ENCODE assay signal across 11 cellular contexts in genomic region chr7:33986951-33987948, GRCh38.
DNase-seq lines count a peak whose midpoint lies in the region; ATAC-seq and TF ChIP-seq lines count a peak whose summit lies in the region.
"Had no signal": no experiment of that assay in that cellular context is flagged by ENCODE, and none has a peak within 500 bp of the region (broad histone marks: within the 10 kb centered on the region; RNA-seq: fewer than 3 reads in every experiment).

No MANE protein-coding gene starts in this region.

- CTCF ChIA-PET in HEK293 (lab: Yijun Ruan, JAX) (interaction anchor here (0.6 to 1.2 kb wide), 3 partner anchors 55 to 511 kb away, joined by 3 to 5 read pairs (median 5); no protein-coding TSS in a partner anchor), SK-N-SH (lab: Yijun Ruan, JAX) (no interaction called here)

- no peaks in the 10 kb centered on the region; the same call in 1 of the 2 replicates for H4K20me1 ChIP-seq in SK-N-SH (ENCODE audit: insufficient read depth)

- no peak for TF ChIP-seq RAD21 in SK-N-SH (IDR thresholded peaks at IDR 0.05; ENCODE audit: low read length)

- H3K4me3 ChIP-seq in HEK293 (ENCODE audit: low read depth, low read length) = no peak overlapping the region
- H3K4me3 ChIP-seq in SK-N-SH (ENCODE audit: low read depth in 2 of 2, low read length in 1 of 2) = peak overlapping the region in 1 of 2 experiments; percentile 40; a peak in 2 of 4 replicates
- H3K4me3 ChIP-seq in stomach = no peak overlapping the region

- no peaks in the 10 kb centered on the region for H3K36me3 ChIP-seq in HEK293 (ENCODE audit: control insufficient read depth in 2 of 2, insufficient read depth in 1 of 2, low read length in 2 of 2)
- H3K36me3 ChIP-seq in SK-N-SH (replicated peaks in 1 of 2; ENCODE audit: control insufficient read depth in 1 of 2, insufficient read depth in 2 of 2, low read length in 1 of 2) = no peaks in the 10 kb centered on the region
- no peaks in the 10 kb centered on the region for H3K36me3 ChIP-seq in stomach

- H2AFZ ChIP-seq in SK-N-SH (ENCODE audit: low read depth) = peak overlapping the region; percentile 65

- POLR2A ChIA-PET in HEK293 (lab: Yijun Ruan, JAX) = no interaction called here
- POLR2A ChIA-PET in SK-N-SH (lab: Yijun Ruan, JAX) = no interaction called here

- intact Hi-C loops in stomach (cut with DNase I; ENCODE audit: low total_unique reads) = no loop called here

- no peak for ATAC-seq in HG02610 (IDR thresholded peaks at IDR 0.05; ENCODE audit: unreplicated experiment)
- no peak for ATAC-seq in GM18498 (IDR thresholded peaks at IDR 0.05; ENCODE audit: unreplicated experiment)

- H3K9me2 ChIP-seq in SK-N-SH = no peaks in the 10 kb centered on the region

- DNase-seq in SK-N-SH = no peak
- DNase-seq in foreskin melanocyte = peak; percentile 79
- DNase-seq in stomach = no peak
- DNase-seq in D341Med (ENCODE audit: low spot score) = no peak
- DNase-seq in NCI-H1048 (lab: John Stamatoyannopoulos, UW) = no peak
- DNase-seq: activated naive CD4-positive, alpha-beta T cell; NCI-H2107; substantia nigra had no signal

- no peaks in the 10 kb centered on the region for H3K79me2 ChIP-seq in SK-N-SH (ENCODE audit: insufficient read depth)

- H3K4me1 ChIP-seq in HEK293 (ENCODE audit: control insufficient read depth, insufficient read depth, low read length) = no peaks in the 10 kb centered on the region
- peaks cover 0 to 29% of the 10 kb centered on the region in 2 experiments; a peak in 3 of 4 replicates for H3K4me1 ChIP-seq in SK-N-SH (ENCODE audit: control insufficient read depth in 1 of 2, insufficient read depth in 2 of 2, low read depth in 1 of 2, low read length in 1 of 2)
- no peaks in the 10 kb centered on the region for H3K4me1 ChIP-seq in stomach

- WGBS in SK-N-SH (ENCODE audit: low lambda C conversion rate) = 3% methylated on average over 9 of the region's 9 CpGs
- WGBS in stomach, 5 donors = 69 to 72% (median 70%) methylated on average over 9 of the region's 9 CpGs

- H3K27ac ChIP-seq in HEK293 (ENCODE audit: extremely low read depth, low read depth, low read length) = no peak overlapping the region
- H3K27ac ChIP-seq in SK-N-SH (ENCODE audit: low read depth in 2 of 2, low read length in 1 of 2) = peak overlapping the region; percentile 70 to 98; a peak in 3 of 4 replicates
- H3K27ac ChIP-seq in stomach = peak overlapping the region in 4 of 5 donors; percentile 5 to 56 (median 48)

- H3K9me3 ChIP-seq in HEK293 (ENCODE audit: control insufficient read depth, insufficient read depth, low read depth, low read length) (no peaks in the 10 kb centered on the region), SK-N-SH (no peaks in the 10 kb centered on the region), stomach (no peaks in the 10 kb centered on the region)

- TF ChIP-seq POLR2A in stomach (IDR thresholded peaks at IDR 0.05) = no peak

- peak overlapping the region; percentile 63 for H3K4me2 ChIP-seq in SK-N-SH

- peaks cover 38% of the 10 kb centered on the region for H3F3A ChIP-seq in SK-N-SH (replicated peaks; ENCODE audit: insufficient read depth)

- TF ChIP-seq EP300 in SK-N-SH (IDR thresholded peaks at IDR 0.05; ENCODE audit: borderline replicate concordance in 1 of 2, low read depth in 1 of 2, low read length in 1 of 2) (peak; percentile 5 to 95; a peak in 2 of 4 replicates), stomach (IDR thresholded peaks at IDR 0.05) (no peak)

- TF ChIP-seq CTCF in HEK293 (tag by site-specific recombination; IDR thresholded peaks at IDR 0.05) (no peak), SK-N-SH (IDR thresholded peaks at IDR 0.05) (no peak), stomach (IDR thresholded peaks at IDR 0.05) (no peak)

- peak overlapping the region; percentile 66 for H3K9ac ChIP-seq in SK-N-SH

- H3K27me3 ChIP-seq in SK-N-SH (ENCODE audit: insufficient read depth) = no peaks in the 10 kb centered on the region
- no peaks in the 10 kb centered on the region for H3K27me3 ChIP-seq in stomach

TF ChIP-seq in HEK293, 187 proteins besides CTCF, POLR2A, EP300 and RAD21:
- TF ChIP-seq ZEB2 (tag by site-specific recombination; IDR thresholded peaks at IDR 0.05) (0 out of 2 replicates have a peak, but pooled peaks have one; percentile 17), ZNF660 (tag by site-specific recombination; IDR thresholded peaks at IDR 0.05) (peak; percentile 60; the same call in 1 of the 2 replicates), SP7 (tag by site-specific recombination; IDR thresholded peaks at IDR 0.05) (0 out of 2 replicates have a peak, but pooled peaks have one; percentile 26), PRDM6 (tag by site-specific recombination; IDR thresholded peaks at IDR 0.05) (no peak), ZNF629 (tag by site-specific recombination; IDR thresholded peaks at IDR 0.05) (peak; percentile 35; the same call in 1 of the 2 replicates), ZNF366 (tag by site-specific recombination; conservative IDR thresholded peaks at IDR 0.05) (peak; percentile 43; the same call in 1 of the 2 replicates), ZBTB17 (tag by site-specific recombination; IDR thresholded peaks at IDR 0.05) (peak; percentile 31; the same call in 1 of the 2 replicates), ZNF394 (tag by site-specific recombination; IDR thresholded peaks at IDR 0.05; ENCODE audit: borderline replicate concordance) (0 out of 2 replicates have a peak, but pooled peaks have one; percentile 12), HOXA7 (CRISPR knock-in tag; IDR thresholded peaks at IDR 0.05; ENCODE audit: borderline replicate concordance) (no peak)
TF ChIP-seq in HEK293: peak in this region for 7.

TF ChIP-seq in SK-N-SH, 30 proteins besides CTCF, POLR2A, EP300 and RAD21 (continues in another document):
- TF ChIP-seq ZBTB33 (IDR thresholded peaks at IDR 0.05; ENCODE audit: borderline replicate concordance, low read depth) (no peak; the same call in none of the 2 replicates), FOXJ3 (CRISPR knock-in tag; IDR thresholded peaks at IDR 0.05) (no peak), SIN3A (IDR thresholded peaks at IDR 0.05; ENCODE audit: borderline replicate concordance, low read depth, low read length) (peak; percentile 71; the same call in 1 of the 2 replicates), POLR2AphosphoS5 (IDR thresholded peaks at IDR 0.05; ENCODE audit: low read depth, low read length) (peak; percentile 91), MAX (IDR thresholded peaks at IDR 0.05; ENCODE audit: low read depth) (peak; percentile 89), RXRA (IDR thresholded peaks at IDR 0.05; ENCODE audit: borderline replicate concordance, low read depth) (0 out of 2 replicates have a peak, but pooled peaks have one; percentile 84), USF1 (IDR thresholded peaks at IDR 0.05; ENCODE audit: borderline replicate concordance, low read depth) (peak; percentile 22; the same call in 1 of the 2 replicates), YY1 (IDR thresholded peaks at IDR 0.05; ENCODE audit: low read depth) (peak; percentile 41; the same call in 1 of the 2 replicates), NRF1 (IDR thresholded peaks at IDR 0.05; ENCODE audit: low read depth, low read length) (no peak), MXI1 (IDR thresholded peaks at IDR 0.05; ENCODE audit: low read depth, low read length) (no peak), GABPA (IDR thresholded peaks at IDR 0.05; ENCODE audit: low read depth) (0 out of 2 replicates have a peak, but pooled peaks have one; percentile 29), FOXM1 (IDR thresholded peaks at IDR 0.05; ENCODE audit: low read depth) (peak; percentile 84), NFIC (IDR thresholded peaks at IDR 0.05; ENCODE audit: borderline replicate concordance) (peak; percentile 86), TAF1 (IDR thresholded peaks at IDR 0.05; ENCODE audit: borderline replicate concordance, low read depth, low read length) (no peak), TCF12 (IDR thresholded peaks at IDR 0.05) (peak; percentile 95), EZH2phosphoT487 (IDR thresholded peaks at IDR 0.05; ENCODE audit: borderline replicate concordance, low read depth) (no peak), RCOR1 (IDR thresholded peaks at IDR 0.05; ENCODE audit: low read length) (no peak), SMC3 (IDR thresholded peaks at IDR 0.05; ENCODE audit: low read depth, low read length) (0 out of 2 replicates have a peak, but pooled peaks have one; percentile 9), FOSL2 (IDR thresholded peaks at IDR 0.05; ENCODE audit: borderline replicate concordance, low read depth) (peak; percentile 100), JUND (IDR thresholded peaks at IDR 0.05) (peak; percentile 100), CHD2 (IDR thresholded peaks at IDR 0.05; ENCODE audit: low read length, partially characterized antibody) (no peak)

Comparison
In these comparisons a context has a peak if more than half of its experiments do, and no peak if none do; other contexts are left out.
1. Of the 4 proteins assayed by ChIP-seq in both HEK293 and SK-N-SH: peak only in HEK293: none; only in SK-N-SH: PBX3, REST and YY1; in both: none; in neither: 1.